ENCODE assay signal across 13 cellular contexts in genomic region chr16:23466162-23466885, GRCh38. TPM values are rescaled to one million over a fixed set of nuclear protein-coding genes. Genes with fewer than 3 reads are reported as not detected.
DNase-seq lines count a peak whose midpoint lies in the region; ATAC-seq and TF ChIP-seq lines count a peak whose summit lies in the region.
"Had no signal": no experiment of that assay in that cellular context is flagged by ENCODE, and none has a peak within 500 bp of the region (broad histone marks: within the 10 kb centered on the region; RNA-seq: fewer than 3 reads in every experiment).

No MANE protein-coding gene starts in this region.

- H3K36me3 ChIP-seq in PC-9 (ENCODE audit: low read depth) = 0 out of 2 replicates have a peak, but pooled peaks cover 21% of the 10 kb centered on the region

- CTCF ChIA-PET in PC-9 (lab: Charles Lee) = no interaction called here

- peaks cover 15% of the 10 kb centered on the region for H3K4me1 ChIP-seq in PC-9 (replicated peaks; ENCODE audit: insufficient read depth)

- BruUV-seq in PC-9 (replicated peaks; lab: Mats Ljungman, UMichigan) = no TSS peak

- DNase-seq in A172 (ENCODE audit: low spot score) = peak; percentile 81
- peak; percentile 87 for DNase-seq in EH (ENCODE audit: low read depth)
- DNase-seq in T1000 (lab: John Stamatoyannopoulos, UW) = peak; percentile 42
- peak; percentile 62 for DNase-seq in fibroblast of the aortic adventitia (ENCODE audit: low read depth)
- no peak for DNase-seq in PC-9
- DNase-seq in NAMALWA (ENCODE audit: low spot score) = no peak
- no peak for DNase-seq in medulla oblongata (ENCODE audit: extremely low spot score)
- DNase-seq: cortex of kidney, NCI-H1694 treated with DMSO at 0.1 percent for 48 hours, Peyer's patch had no signal

- H2AFZ ChIP-seq in PC-9 = no peak overlapping the region

- no peaks in the 10 kb centered on the region for H3K27me3 ChIP-seq in PC-9 (ENCODE audit: insufficient read depth, low read depth)
- H3K27me3 ChIP-seq: Peyer's patch had no signal

- no peaks in the 10 kb centered on the region for H3K9me2 ChIP-seq in PC-9 (ENCODE audit: insufficient read depth)

- TF ChIP-seq CTCF in fibroblast of the aortic adventitia (IDR thresholded peaks at IDR 0.05; ENCODE audit: insufficient read depth, low read length) (no peak), PC-9 (conservative IDR thresholded peaks at IDR 0.05) (no peak)

- POLR2A ChIA-PET in PC-9 (lab: Charles Lee; ENCODE audit: unreplicated experiment) = interaction anchor here (0.6 kb wide), 1 partner anchor 248 kb away, joined by 3 read pairs; no protein-coding TSS in a partner anchor

- H3K4me3 ChIP-seq in fibroblast of the aortic adventitia (ENCODE audit: low read depth, low read length) (no peak overlapping the region), PC-9 (no peak overlapping the region)
- H3K4me3 ChIP-seq: Peyer's patch, smooth muscle cell had no signal

- H3F3A ChIP-seq in PC-9 (ENCODE audit: insufficient read depth, low read depth) = peaks cover 30% of the 10 kb centered on the region

- H3K27ac ChIP-seq in PC-9 = no peak overlapping the region
- H3K27ac ChIP-seq: Peyer's patch, VCaP had no signal

- no peak overlapping the region for H3K4me2 ChIP-seq in PC-9
- H3K4me2 ChIP-seq: smooth muscle cell had no signal

- intact Hi-C loops in PC-9 (cut with micrococcal nuclease; ENCODE audit: unreplicated experiment) = no loop called here

- H4K20me1 ChIP-seq in PC-9 (ENCODE audit: insufficient read depth) = no peaks in the 10 kb centered on the region

- ATAC-seq in GM21786 (IDR thresholded peaks at IDR 0.05; ENCODE audit: unreplicated experiment) = no peak

- no peaks in the 10 kb centered on the region for H3K79me2 ChIP-seq in PC-9 (ENCODE audit: low read depth)

- H3K9me3 ChIP-seq in PC-9 (ENCODE audit: insufficient read depth, low read depth) = no peaks in the 10 kb centered on the region
- H3K9me3 ChIP-seq: Peyer's patch had no signal

RNA-seq across cellular contexts. Expression of gene COG7, which starts 13.3 kb away (rescaled TPM):
- 14.5 and 21.0 TPM in 2 replicates for total RNA-seq in A172 (2014; rRNA removed; shearing (Covaris generic))
- total RNA-seq in fibroblast of the aortic adventitia (ENCODE audit: low replicate concordance) (10.2 and 18.9 TPM in 2 replicates), PC-9 (2021) (38.3 and 40.7 TPM in 2 replicates)

RNA-seq across cellular contexts. Expression of gene GGA2, which starts 44.0 kb away (rescaled TPM):
- 19.9 and 37.4 TPM in 2 replicates for total RNA-seq in A172 (2014; rRNA removed; shearing (Covaris generic))
- 11.5 and 38.7 TPM in 2 replicates for total RNA-seq in fibroblast of the aortic adventitia (ENCODE audit: low replicate concordance)
- 68.5 and 85.1 TPM in 2 replicates for total RNA-seq in PC-9 (2021)

Comparison
In these comparisons a context has a peak if more than half of its experiments do, and no peak if none do; other contexts are left out.
1. DNase-seq: peak in A172 (single experiment), EH (single experiment), T1000 (single experiment) and fibroblast of the aortic adventitia (single experiment); none in PC-9 (0 of 2), NAMALWA (single experiment) and medulla oblongata (single experiment).